In genomic region chr16:5207862-5208498, GRCh38 we compare ENCODE assay signal across 8 cellular contexts.
DNase-seq lines count a peak whose midpoint lies in the region.
"Not testable (repeated sequence)": the region's sequence is repeated elsewhere in the genome, so short reads cannot be mapped to it uniquely, and the experiment has no call there.

No MANE protein-coding gene starts in this region.

- 13 to 31% methylated on average over 1 of the region's 1 CpG for WGBS in GM23248 (ENCODE audit: low coverage in 1 of 2, low lambda C conversion rate in 2 of 2, missing lambda C conversion rate in 2 of 2), 2 experiments
- WGBS in iPS DF 6.9 (ENCODE audit: insufficient coverage, insufficient read length): no CpG with 5 or more reads among the region's 1 CpG

- in situ Hi-C loops in Caki2 (cut with HindIII; ENCODE audit: low pct_unique_long_range_greater_than_20kb, low sequenced_read_pairs); GM23248 (cut with MboI); SK-MEL-5 (cut with HindIII; ENCODE audit: low pct_unique_long_range_greater_than_20kb, low sequenced_read_pairs): not testable (repeated sequence)

- not testable (repeated sequence) for H3K9ac ChIP-seq in GM23248

- H2AFZ ChIP-seq in GM23248: not testable (repeated sequence)

- H3K9me2 ChIP-seq in GM23248 (ENCODE audit: insufficient read depth): not testable (repeated sequence)

- not testable (repeated sequence) for H3K4me2 ChIP-seq in GM23248 (ENCODE audit: unreplicated experiment)

- H4K20me1 ChIP-seq in GM23248 (ENCODE audit: insufficient read depth): not testable (repeated sequence)

- not testable (repeated sequence) for H3K9me3 ChIP-seq in GM23248 (ENCODE audit: low read depth); iPS DF 6.9 (ENCODE audit: control insufficient read depth, insufficient read depth, low read length)

- peak; percentile 52 for DNase-seq in Caki2 (ENCODE audit: low read depth)
- peak; percentile 17 for DNase-seq in GM23248
- DNase-seq in M059J (ENCODE audit: low read depth): peak; percentile 35
- DNase-seq in NCI-H82 (lab: John Stamatoyannopoulos, UW): peak; percentile 77
- DNase-seq in SK-MEL-5 (ENCODE audit: low read depth, low spot score): peak; percentile 68
- DNase-seq in cerebellar cortex (ENCODE audit: low spot score): peak; percentile 16
- DNase-seq in iPS DF 6.9 (ENCODE audit: low read depth, low spot score): peak; percentile 50
- peak; percentile 15 for DNase-seq in retina

- H3K79me2 ChIP-seq in GM23248 (ENCODE audit: insufficient read depth): not testable (repeated sequence)

- H3K27me3 ChIP-seq in GM23248 (replicated peaks; ENCODE audit: insufficient read depth); iPS DF 6.9 (ENCODE audit: control insufficient read depth, insufficient read depth, low read length): not testable (repeated sequence)

- not testable (repeated sequence) for H3F3A ChIP-seq in GM23248 (ENCODE audit: insufficient read depth)

- not testable (repeated sequence) for H3K4me3 ChIP-seq in GM23248; iPS DF 6.9 (ENCODE audit: low read length)

- H3K27ac ChIP-seq in GM23248; iPS DF 6.9 (ENCODE audit: low read length): not testable (repeated sequence)

- not testable (repeated sequence) for H3K4me1 ChIP-seq in GM23248 (ENCODE audit: insufficient read depth); iPS DF 6.9 (ENCODE audit: control insufficient read depth, insufficient read depth, low read length)

- H3K36me3 ChIP-seq in GM23248 (ENCODE audit: low read depth); iPS DF 6.9 (ENCODE audit: control insufficient read depth, insufficient read depth, low read length): not testable (repeated sequence)

Comparison
In these comparisons a context has a peak if more than half of its experiments do, and no peak if none do; other contexts are left out.
1. DNase-seq: peak in every context shown above with its lines; median percentile 77 in NCI-H82; 68 in SK-MEL-5; 52 in Caki2; 50 in iPS DF 6.9; 35 in M059J; 17 in GM23248; 16 in cerebellar cortex; 15 in retina.